ENCODE assay signal across 10 cellular contexts in genomic region chr21:36388835-36389234, GRCh38. TPM values are rescaled to one million over a fixed set of nuclear protein-coding genes. Genes with fewer than 3 reads are reported as not detected.
A peak's percentile ranks its signal among the peaks of the same experiment; 100 is the strongest.
DNase-seq lines count a peak whose midpoint lies in the region; ATAC-seq and TF ChIP-seq lines count a peak whose summit lies in the region.
"Had no signal": no experiment of that assay in that cellular context is flagged by ENCODE, and none has a peak within 500 bp of the region (broad histone marks: within the 10 kb centered on the region; RNA-seq: fewer than 3 reads in every experiment).

No MANE protein-coding gene starts in this region.

- H3K36me3 Mint-ChIP-seq in H9 (ENCODE audit: insufficient read depth in 1 of 3, low read depth in 3 of 3): peaks cover 39 to 56% (median 56%) of the 10 kb centered on the region in 3 experiments

- no peak overlapping the region for H3K27ac ChIP-seq in H9 (ENCODE audit: insufficient read length, low read depth, low read length)
- no peak overlapping the region for H3K27ac ChIP-seq in prostate gland
- H3K27ac ChIP-seq: stomach had no signal

- H3K79me1 ChIP-seq in H9 (ENCODE audit: insufficient read depth, low read depth, low read length, poor library complexity, severe bottlenecking): no peaks in the 10 kb centered on the region

- H2BK20ac ChIP-seq in H9 (ENCODE audit: low read depth, low read length, poor library complexity, severe bottlenecking): no peak overlapping the region

- DNase-seq in AG10803 (ENCODE audit: low read depth) (peak; percentile 51), H9 (peak; percentile 64), astrocyte of the hippocampus (ENCODE audit: low read depth, low spot score) (peak; percentile 87), left lobe of liver (ENCODE audit: low spot score) (peak; percentile 27), CD1c-positive myeloid dendritic cell (ENCODE audit: extremely low spot score) (no peak), NK-92 (lab: John Stamatoyannopoulos, UW; ENCODE audit: unreplicated experiment) (no peak), putamen (ENCODE audit: low spot score) (no peak), prostate gland (ENCODE audit: low spot score) (no peak)
- DNase-seq: activated CD4-positive, alpha-beta T cell treated with anti-CD3 and anti-CD28 coated beads for 1 hour; stomach had no signal

- no peaks in the 10 kb centered on the region for H3K4me1 ChIP-seq in H9 (ENCODE audit: insufficient read depth, low read length)
- no peaks in the 10 kb centered on the region for H3K4me1 ChIP-seq in prostate gland (replicated peaks)

- intact Hi-C loops in prostate gland (cut with DNase I): no loop called here

- H2AK5ac ChIP-seq in H9 (ENCODE audit: insufficient read length, low read length): no peak overlapping the region

- H3K9ac ChIP-seq in H9 (ENCODE audit: extremely low read depth, insufficient read length, low read length): no peak overlapping the region

- no peaks in the 10 kb centered on the region for H3K27me3 ChIP-seq in H9 (ENCODE audit: insufficient read depth, low read length)
- H3K27me3 ChIP-seq in prostate gland (replicated peaks; ENCODE audit: insufficient read depth): no peaks in the 10 kb centered on the region
- H3K27me3 ChIP-seq: stomach had no signal

- H2BK12ac ChIP-seq in H9 (ENCODE audit: insufficient read length, low read depth, low read length): no peak overlapping the region

- no peak overlapping the region for H4K8ac ChIP-seq in H9 (replicated peaks; ENCODE audit: insufficient read length, low read depth, low read length)

- H3K79me2 ChIP-seq in H9 (ENCODE audit: insufficient read depth, low read length): no peaks in the 10 kb centered on the region

- no peak overlapping the region for H2BK120ac ChIP-seq in H9 (ENCODE audit: low read depth, low read length, poor library complexity, severe bottlenecking)

- no CpG with 5 or more reads among the region's 10 CpGs for WGBS in H9 (ENCODE audit: extremely low coverage, insufficient read length, low lambda C conversion rate)
- WGBS in prostate gland: 73% methylated on average over 10 of the region's 10 CpGs

- peak overlapping the region; percentile 14 to 71 (median 30); a peak in 3 of 7 replicates for H3K27ac Mint-ChIP-seq in H9

- peak overlapping the region in 1 of 2 experiments; percentile 28; a peak in 1 of 5 replicates for H3K4me3 Mint-ChIP-seq in H9

- H3K14ac ChIP-seq in H9 (ENCODE audit: insufficient read depth, low read length): no peak overlapping the region

- H4K5ac ChIP-seq in H9 (ENCODE audit: insufficient read length, low read depth, low read length): no peak overlapping the region

- no peaks in the 10 kb centered on the region for H3K27me3 Mint-ChIP-seq in H9 (ENCODE audit: low read depth)

- H3T11ph ChIP-seq in H9 (ENCODE audit: low read length): no peak overlapping the region

- H3K56ac ChIP-seq in H9 (ENCODE audit: insufficient read length, low read depth, low read length): no peak overlapping the region

- no peaks in the 10 kb centered on the region for H3K9me3 ChIP-seq in H9 (ENCODE audit: control insufficient read depth, low read depth, low read length)
- no peaks in the 10 kb centered on the region for H3K9me3 ChIP-seq in prostate gland
- H3K9me3 ChIP-seq: stomach had no signal

- H3K36me3 ChIP-seq in prostate gland: no peaks in the 10 kb centered on the region

- H3K4me1 Mint-ChIP-seq in H9: peaks cover 14 to 22% of the 10 kb centered on the region in 2 experiments

- H2BK15ac ChIP-seq in H9 (ENCODE audit: low read depth, low read length): no peak overlapping the region

- H2AFZ ChIP-seq in H9 (ENCODE audit: low read length): no peak overlapping the region

- no peak overlapping the region for H3K18ac ChIP-seq in H9 (ENCODE audit: insufficient read length, low read depth, low read length)

- H3K9me3 Mint-ChIP-seq in H9: peaks cover 9 to 12% of the 10 kb centered on the region in 2 experiments

- H3K4me3 ChIP-seq in AG10803 (ENCODE audit: low read length): no peak overlapping the region
- H3K4me3 ChIP-seq in prostate gland: no peak overlapping the region
- H3K4me3 ChIP-seq: stomach had no signal

- H3K23ac ChIP-seq in H9 (ENCODE audit: insufficient read length, low read depth, low read length): no peak overlapping the region

- no peak overlapping the region for H4K91ac ChIP-seq in H9 (ENCODE audit: insufficient read length, low read depth, low read length)

- H3K4me2 ChIP-seq in H9 (ENCODE audit: insufficient read depth, insufficient read length, low read length): no peak overlapping the region

- peak; percentile 41 for TF ChIP-seq CTCF in AG10803 (conservative IDR thresholded peaks at IDR 0.05; ENCODE audit: low read length)
- peak; percentile 46 for TF ChIP-seq CTCF in H9 (conservative IDR thresholded peaks at IDR 0.05)
- peak in 1 of 4 experiments; percentile 14 for TF ChIP-seq CTCF in prostate gland (IDR thresholded peaks at IDR 0.05)

- no peak overlapping the region for H3K4ac ChIP-seq in H9 (ENCODE audit: low read depth, low read length)

- no peaks in the 10 kb centered on the region for H4K20me1 ChIP-seq in H9 (ENCODE audit: control insufficient read depth, insufficient read depth, insufficient read length)

- no peak for TF ChIP-seq POLR2A in prostate gland (IDR thresholded peaks at IDR 0.05)

- peaks cover 4% of the 10 kb centered on the region for H3K23me2 ChIP-seq in H9 (ENCODE audit: insufficient read length, low read depth, low read length, poor library complexity, severe bottlenecking)

- ATAC-seq in left lobe of liver: no peak

- no peak overlapping the region for H2BK5ac ChIP-seq in H9 (ENCODE audit: insufficient read length, low read length)

RNA-seq across cellular contexts. Expression of gene CHAF1B, which starts 3.6 kb away (rescaled TPM):
- total RNA-seq in H9 (2021) (19.3 and 21.7 TPM in 2 replicates), left lobe of liver (0.43 TPM), prostate gland (1 to 10 TPM; 4.2 to 4.9 TPM)

Comparison
In these comparisons a context has a peak if more than half of its experiments do, and no peak if none do; other contexts are left out.
1. DNase-seq: peak in AG10803 (single experiment), H9 (single experiment), astrocyte of the hippocampus (single experiment) and left lobe of liver (single experiment); none in CD1c-positive myeloid dendritic cell (single experiment), NK-92 (single experiment), putamen (single experiment) and prostate gland (single experiment).